In the genomic region with DNA sequence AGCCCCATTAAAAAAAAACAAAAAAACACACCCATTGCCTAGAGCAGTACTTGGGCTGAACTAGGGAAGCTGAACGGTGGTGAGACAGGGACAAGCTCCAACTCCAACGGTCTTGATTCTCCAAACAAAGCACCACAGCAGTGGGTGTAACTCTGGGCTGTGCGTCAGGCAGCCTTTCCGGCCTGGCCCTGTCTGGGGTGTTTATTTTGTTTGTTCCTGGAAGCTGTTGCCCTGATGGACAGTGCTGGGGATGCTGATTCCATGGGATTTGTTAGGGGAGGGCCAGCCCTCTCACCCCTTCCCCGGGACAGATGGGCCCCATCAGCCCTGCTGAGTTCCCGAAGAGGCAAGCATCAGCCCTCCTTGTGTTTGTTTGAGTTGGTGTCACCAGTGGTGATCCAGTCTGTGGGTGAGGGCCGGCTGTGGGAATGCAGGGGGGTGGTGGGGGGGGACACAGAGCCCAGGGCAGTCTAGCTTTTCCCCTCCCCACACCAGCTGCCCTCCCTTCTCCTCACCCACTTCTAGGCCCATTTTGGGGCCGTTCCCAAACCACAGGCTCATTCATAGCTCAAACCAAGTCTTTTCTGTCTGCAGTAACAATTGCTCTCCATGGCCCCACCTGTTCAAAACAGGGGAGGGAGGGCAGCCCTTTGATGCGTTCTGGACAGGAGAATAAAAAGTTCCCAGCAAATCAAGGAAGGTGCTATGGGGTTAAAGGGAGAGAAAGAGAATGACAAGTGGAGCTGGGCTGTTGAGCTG, we compare ENCODE assay signal across 16 cellular contexts. TPM values are rescaled to one million over a fixed set of nuclear protein-coding genes. Genes with fewer than 3 reads are reported as not detected.
DNase-seq lines count a peak whose midpoint lies in the region; ATAC-seq and TF ChIP-seq lines count a peak whose summit lies in the region.
"Had no signal": no experiment of that assay in that cellular context is flagged by ENCODE, and none has a peak within 500 bp of the region (broad histone marks: within the 10 kb centered on the region; RNA-seq: fewer than 3 reads in every experiment).

No MANE protein-coding gene starts in this region.

- peak; percentile 40 to 71 (median 56) for ATAC-seq in heart left ventricle
- peak; percentile 81 for ATAC-seq in esophagus mucosa
- ATAC-seq in aorta (ENCODE audit: low FRiP score) = peak; percentile 31
- no peak for ATAC-seq in GM21367 (IDR thresholded peaks at IDR 0.05; ENCODE audit: unreplicated experiment)
- ATAC-seq in HG02678 (IDR thresholded peaks at IDR 0.05; ENCODE audit: unreplicated experiment) = no peak

- WGBS in heart left ventricle, 4 donors = 66 to 71% (median 69%) methylated on average over 9 of the region's 9 CpGs
- 17 to 28% methylated on average over 9 of the region's 9 CpGs for WGBS in aorta, 2 donors

- H3K4me3 ChIP-seq in heart left ventricle = no peak overlapping the region
- no peak overlapping the region for H3K4me3 ChIP-seq in left ventricle myocardium inferior
- no peak overlapping the region for H3K4me3 ChIP-seq in aorta (ENCODE audit: low read length in 2 of 2)
- H3K4me3 ChIP-seq: suprapubic skin had no signal

- peak in 2 of 5 donors; percentile 31 to 41 for DNase-seq in heart left ventricle
- no peak for DNase-seq in left ventricle myocardium inferior
- DNase-seq in mucosa of gallbladder (ENCODE audit: low spot score) = peak; percentile 57
- peak in 1 of 2 donors; percentile 58 for DNase-seq in aorta
- no peak for DNase-seq in SIG-M5 treated with dmso at 0.1 percent for 504 hours (lab: John Stamatoyannopoulos, UW; ENCODE audit: unreplicated experiment)
- DNase-seq: 8988T; activated CD4-positive, alpha-beta T cell treated with anti-CD3 and anti-CD28 coated beads for 4 hours; activated naive CD4-positive, alpha-beta T cell treated with anti-CD3 and anti-CD28 coated beads for 36 hours; CD4-positive, CD25-positive, alpha-beta regulatory T cell; DMS79 treated with DMSO at 0.1 percent for 48 hours; kidney glomerular epithelial cell; NCI-H146 had no signal

- TF ChIP-seq CTCF in heart left ventricle (IDR thresholded peaks at IDR 0.05) (no peak), left ventricle myocardium inferior (IDR thresholded peaks at IDR 0.05; ENCODE audit: borderline replicate concordance) (no peak)

- intact Hi-C loops in heart left ventricle (cut with DNase I) (no loop called here), left ventricle myocardium inferior (cut with micrococcal nuclease) (no loop called here), aorta (cut with DNase I) (no loop called here)

- peaks cover 0 to 32% (median 11%) of the 10 kb centered on the region in 12 donors for H3K4me1 ChIP-seq in heart left ventricle
- peaks cover 36% of the 10 kb centered on the region for H3K4me1 ChIP-seq in left ventricle myocardium inferior
- H3K4me1 ChIP-seq in aorta (ENCODE audit: control insufficient read depth in 1 of 2, insufficient read depth in 2 of 2, low read length in 2 of 2) = no peaks in the 10 kb centered on the region

- H3K36me3 ChIP-seq in heart left ventricle (peaks cover 0 to 5% (median 0%) of the 10 kb centered on the region in 9 donors), left ventricle myocardium inferior (peaks cover 5% of the 10 kb centered on the region), aorta (ENCODE audit: control insufficient read depth in 1 of 2, insufficient read depth in 2 of 2, low read length in 1 of 2) (no peaks in the 10 kb centered on the region)
- H3K36me3 ChIP-seq: suprapubic skin had no signal

- H3K9me3 ChIP-seq in heart left ventricle = no peaks in the 10 kb centered on the region
- H3K9me3 ChIP-seq in left ventricle myocardium inferior (replicated peaks) = no peaks in the 10 kb centered on the region
- H3K9me3 ChIP-seq in aorta (ENCODE audit: control insufficient read depth, low read length) = no peaks in the 10 kb centered on the region
- H3K9me3 ChIP-seq: suprapubic skin had no signal

- no peak for TF ChIP-seq POLR2A in heart left ventricle (IDR thresholded peaks at IDR 0.05)

- H3K27ac ChIP-seq in heart left ventricle (peak overlapping the region in 5 of 12 donors; percentile 10 to 34 (median 17)), left ventricle myocardium inferior (replicated peaks) (no peak overlapping the region), aorta (ENCODE audit: low read depth in 1 of 2, low read length in 2 of 2) (no peak overlapping the region)
- H3K27ac ChIP-seq: suprapubic skin had no signal

- H3K27me3 ChIP-seq in heart left ventricle = peaks cover 0 to 20% (median 4%) of the 10 kb centered on the region in 9 donors
- peaks cover 15% of the 10 kb centered on the region for H3K27me3 ChIP-seq in left ventricle myocardium inferior (ENCODE audit: low read depth)
- H3K27me3 ChIP-seq in aorta (ENCODE audit: control insufficient read depth in 1 of 2, insufficient read depth in 2 of 2, low read length in 1 of 2) = no peaks in the 10 kb centered on the region

RNA-seq across cellular contexts. Expression of a gene that starts 4.5 kb away (rescaled TPM):
- 10 to 100 TPM in 1 of 9 donors, 1 to 10 TPM in 8; 1.6 to 16.2 (median 2.8) TPM for total RNA-seq in heart left ventricle
- 1 to 10 TPM in 1 of 2 donors, under 1 TPM in 1; 0.71 to 1.6 TPM for polyA plus RNA-seq in heart left ventricle
- 1.7 TPM for total RNA-seq in left ventricle myocardium inferior
- 4.4 TPM for total RNA-seq in esophagus mucosa
- 8.1 TPM for total RNA-seq in mucosa of gallbladder
- 10 to 100 TPM in 1 of 2 donors, 1 to 10 TPM in 1; 5.8 to 15.8 TPM for total RNA-seq in aorta
- polyA plus RNA-seq in aorta = 1 to 10 TPM; 2.5 to 2.8 TPM

Comparison
In these comparisons a context has a peak if more than half of its experiments do, and no peak if none do; other contexts are left out.
1. ATAC-seq: peak in heart left ventricle (4 of 4), esophagus mucosa (single experiment) and aorta (single experiment); none in GM21367 (single experiment) and HG02678 (single experiment).